ENCODE assay signal across 15 cellular contexts in genomic region chr4:87540176-87541058, GRCh38. TPM values are rescaled to one million over a fixed set of nuclear protein-coding genes. Genes with fewer than 3 reads are reported as not detected.
DNase-seq lines count a peak whose midpoint lies in the region; ATAC-seq and TF ChIP-seq lines count a peak whose summit lies in the region.
"Had no signal": no experiment of that assay in that cellular context is flagged by ENCODE, and none has a peak within 500 bp of the region (broad histone marks: within the 10 kb centered on the region; RNA-seq: fewer than 3 reads in every experiment).

No MANE protein-coding gene starts in this region.

- TF ChIP-seq CTCF in cardiac fibroblast (IDR thresholded peaks at IDR 0.05; ENCODE audit: low read depth, low read length) (no peak), heart right ventricle (IDR thresholded peaks at IDR 0.05) (no peak), prostate gland (IDR thresholded peaks at IDR 0.05) (no peak)

- peak; percentile 78 to 94 (median 90) for ATAC-seq in heart right ventricle
- no peak for ATAC-seq in GM21367 (IDR thresholded peaks at IDR 0.05; ENCODE audit: unreplicated experiment)
- no peak for ATAC-seq in GM19395 (IDR thresholded peaks at IDR 0.05; ENCODE audit: unreplicated experiment)

- H3K4me3 ChIP-seq in cardiac fibroblast (replicated peaks in 1 of 2; ENCODE audit: low read depth in 2 of 2, low read length in 2 of 2) = no peak overlapping the region
- no peak overlapping the region for H3K4me3 ChIP-seq in heart right ventricle
- no peak overlapping the region for H3K4me3 ChIP-seq in prostate gland
- H3K4me3 ChIP-seq in urinary bladder (ENCODE audit: low read depth, low read length) = no peak overlapping the region

- DNase-seq in cardiac fibroblast (ENCODE audit: low read depth in 2 of 2) = peak; percentile 38 to 88
- DNase-seq in heart right ventricle = peak in 1 of 2 donors; percentile 65
- no peak for DNase-seq in prostate gland (ENCODE audit: low spot score)
- DNase-seq in activated CD4-positive, alpha-beta T cell treated with anti-CD3 and anti-CD28 coated beads, Interleukin-2, amount 50 U/mL, for 4 hours = no peak
- no peak for DNase-seq in cerebellar cortex (ENCODE audit: low spot score)
- DNase-seq: activated CD4-positive, alpha-beta memory T cell treated with anti-CD3 and anti-CD28 coated beads for 36 hours; DMS53; naive B cell; NCI-H1436; SK-N-SH had no signal

- H3K4me1 ChIP-seq in heart right ventricle (peaks cover 0 to 32% (median 5%) of the 10 kb centered on the region in 9 donors), prostate gland (replicated peaks) (no peaks in the 10 kb centered on the region), urinary bladder (ENCODE audit: insufficient read depth) (no peaks in the 10 kb centered on the region)

- 71 to 80% methylated on average over 14 of the region's 14 CpGs for WGBS in heart right ventricle, 2 donors
- WGBS in prostate gland = 69% methylated on average over 14 of the region's 14 CpGs
- WGBS in urinary bladder = 29% methylated on average over 14 of the region's 14 CpGs

- intact Hi-C loops in heart right ventricle (cut with DNase I) = loop anchor here in 8 of 10 donors (5.0 to 10.0 kb wide), 10 partner anchors 74 to 307 kb away; partner anchors contain the start of gene MEPE (in 1 of the 8)
- intact Hi-C loops in prostate gland (cut with DNase I) = loop anchor here (5.0 to 10.0 kb wide), 2 partner anchors 163 to 684 kb away; no protein-coding TSS in a partner anchor

- H3K36me3 ChIP-seq in heart right ventricle = no peaks in the 10 kb centered on the region
- no peaks in the 10 kb centered on the region for H3K36me3 ChIP-seq in prostate gland
- H3K36me3 ChIP-seq in urinary bladder (ENCODE audit: insufficient read depth) = no peaks in the 10 kb centered on the region

- H3K9me3 ChIP-seq in heart right ventricle = peaks cover 0 to 7% (median 0%) of the 10 kb centered on the region in 11 donors
- no peaks in the 10 kb centered on the region for H3K9me3 ChIP-seq in prostate gland
- H3K9me3 ChIP-seq: SK-N-SH had no signal

- H3K27ac ChIP-seq in heart right ventricle = peak overlapping the region; percentile 1 to 85 (median 61)
- H3K27ac ChIP-seq in prostate gland = peak overlapping the region; percentile 41 to 50
- H3K27ac ChIP-seq in urinary bladder (ENCODE audit: low read depth) = peak overlapping the region; percentile 77

- H3K27me3 ChIP-seq in heart right ventricle = no peaks in the 10 kb centered on the region
- H3K27me3 ChIP-seq in prostate gland (replicated peaks; ENCODE audit: insufficient read depth) = no peaks in the 10 kb centered on the region

- TF ChIP-seq POLR2A in prostate gland (IDR thresholded peaks at IDR 0.05) = no peak

RNA-seq across cellular contexts. Expression of gene SPARCL1, which starts 11.2 kb away (rescaled TPM):
- total RNA-seq in heart right ventricle = 100 to 1,000 TPM; 131 to 494 (median 232) TPM
- 100 to 1,000 TPM; 179 to 553 TPM for polyA plus RNA-seq in heart right ventricle
- total RNA-seq in prostate gland = 100 to 1,000 TPM; 248 to 377 TPM
- total RNA-seq in urinary bladder = 783 TPM
- 1,320 TPM for polyA plus RNA-seq in urinary bladder
- total RNA-seq: activated CD4-positive, alpha-beta memory T cell treated with anti-CD3 and anti-CD28 coated beads for 36 hours; NCI-H460 had no signal
- polyA plus RNA-seq: BJ, SK-N-SH had no signal

Comparison
In these comparisons a context has a peak if more than half of its experiments do, and no peak if none do; other contexts are left out.
1. DNase-seq: peak in cardiac fibroblast (2 of 2); none in prostate gland (single experiment), activated CD4-positive, alpha-beta T cell treated with anti-CD3 and anti-CD28 coated beads, Interleukin-2, amount 50 U/mL, for 4 hours (0 of 2) and cerebellar cortex (single experiment).
2. ATAC-seq: peak in heart right ventricle (8 of 8); none in GM21367 (single experiment) and GM19395 (single experiment).
3. Peak in every context shown above with its lines, with median percentiles within 50 percentile points of each other: H3K27ac ChIP-seq.